ENCODE assay signal across 15 cellular contexts in genomic region chr11:13189561-13190435, GRCh38.
DNase-seq lines count a peak whose midpoint lies in the region; TF ChIP-seq lines count a peak whose summit lies in the region.
"Had no signal": no experiment of that assay in that cellular context is flagged by ENCODE, and none has a peak within 500 bp of the region (broad histone marks: within the 10 kb centered on the region; RNA-seq: fewer than 3 reads in every experiment).

No MANE protein-coding gene starts in this region.

- H3K4me1 ChIP-seq in sigmoid colon = no peaks in the 10 kb centered on the region

- no peaks in the 10 kb centered on the region for H3K36me3 ChIP-seq in sigmoid colon

- H3K27me3 ChIP-seq in sigmoid colon = no peaks in the 10 kb centered on the region

- peak; percentile 29 for DNase-seq in Ammon's horn (ENCODE audit: low spot score)
- DNase-seq in astrocyte of the spinal cord (ENCODE audit: low read depth, low spot score) = peak; percentile 48
- DNase-seq in iris pigment epithelial cell (ENCODE audit: low read depth) = peak; percentile 41
- peak; percentile 82 for DNase-seq in retinal pigment epithelial cell (ENCODE audit: low read depth)
- no peak for DNase-seq in T-helper 1 cell
- no peak for DNase-seq in COR-L47 (lab: John Stamatoyannopoulos, UW)
- DNase-seq in sigmoid colon = no peak
- DNase-seq in stimulated activated CD4-positive, alpha-beta T cell treated with anti-CD3 and anti-CD28 coated beads, Interleukin-4, amount 100 ng/mL, for 1 hour = no peak
- DNase-seq: CD4-positive, CD25-positive, alpha-beta regulatory T cell; HFFc6; NCI-H187; NCI-H2171; NCI-H446; NCI-H69; SHP77 treated with DMSO at 0.1 percent for 48 hours had no signal

- H3K27ac ChIP-seq in sigmoid colon = no peak overlapping the region

- intact Hi-C loops in sigmoid colon (cut with DNase I) = loop anchor here (5.0 kb wide), 1 partner anchor 227 kb away; no protein-coding TSS in a partner anchor

- no peak for TF ChIP-seq POLR2A in sigmoid colon (IDR thresholded peaks at IDR 0.05)

- no peak for TF ChIP-seq EP300 in sigmoid colon (IDR thresholded peaks at IDR 0.05)

- peaks cover 0 to 4% (median 0%) of the 10 kb centered on the region in 4 donors for H3K9me3 ChIP-seq in sigmoid colon

- H3K4me3 ChIP-seq in astrocyte of the spinal cord (ENCODE audit: low read depth, low read length) = no peak overlapping the region
- no peak overlapping the region for H3K4me3 ChIP-seq in retinal pigment epithelial cell (ENCODE audit: low read length)
- no peak overlapping the region for H3K4me3 ChIP-seq in sigmoid colon

- WGBS in sigmoid colon, 2 donors = 70 to 92% methylated on average over 4 of the region's 4 CpGs

- in situ Hi-C loops in astrocyte of the spinal cord (cut with HindIII; ENCODE audit: low sequenced_read_pairs) = no loop called here

- TF ChIP-seq CTCF in astrocyte of the spinal cord (IDR thresholded peaks at IDR 0.05; ENCODE audit: low read depth, low read length) (no peak), retinal pigment epithelial cell (conservative IDR thresholded peaks at IDR 0.05; ENCODE audit: low read depth, low read length) (no peak), sigmoid colon (IDR thresholded peaks at IDR 0.05) (no peak)

Comparison
In these comparisons a context has a peak if more than half of its experiments do, and no peak if none do; other contexts are left out.
1. DNase-seq: peak in Ammon's horn (single experiment), astrocyte of the spinal cord (single experiment), iris pigment epithelial cell (single experiment) and retinal pigment epithelial cell (single experiment); none in T-helper 1 cell (0 of 5), COR-L47 (single experiment), sigmoid colon (single experiment) and stimulated activated CD4-positive, alpha-beta T cell treated with anti-CD3 and anti-CD28 coated beads, Interleukin-4, amount 100 ng/mL, for 1 hour (single experiment).